Comparison of ENCODE assay signal across 3 cellular contexts in the genomic region with DNA sequence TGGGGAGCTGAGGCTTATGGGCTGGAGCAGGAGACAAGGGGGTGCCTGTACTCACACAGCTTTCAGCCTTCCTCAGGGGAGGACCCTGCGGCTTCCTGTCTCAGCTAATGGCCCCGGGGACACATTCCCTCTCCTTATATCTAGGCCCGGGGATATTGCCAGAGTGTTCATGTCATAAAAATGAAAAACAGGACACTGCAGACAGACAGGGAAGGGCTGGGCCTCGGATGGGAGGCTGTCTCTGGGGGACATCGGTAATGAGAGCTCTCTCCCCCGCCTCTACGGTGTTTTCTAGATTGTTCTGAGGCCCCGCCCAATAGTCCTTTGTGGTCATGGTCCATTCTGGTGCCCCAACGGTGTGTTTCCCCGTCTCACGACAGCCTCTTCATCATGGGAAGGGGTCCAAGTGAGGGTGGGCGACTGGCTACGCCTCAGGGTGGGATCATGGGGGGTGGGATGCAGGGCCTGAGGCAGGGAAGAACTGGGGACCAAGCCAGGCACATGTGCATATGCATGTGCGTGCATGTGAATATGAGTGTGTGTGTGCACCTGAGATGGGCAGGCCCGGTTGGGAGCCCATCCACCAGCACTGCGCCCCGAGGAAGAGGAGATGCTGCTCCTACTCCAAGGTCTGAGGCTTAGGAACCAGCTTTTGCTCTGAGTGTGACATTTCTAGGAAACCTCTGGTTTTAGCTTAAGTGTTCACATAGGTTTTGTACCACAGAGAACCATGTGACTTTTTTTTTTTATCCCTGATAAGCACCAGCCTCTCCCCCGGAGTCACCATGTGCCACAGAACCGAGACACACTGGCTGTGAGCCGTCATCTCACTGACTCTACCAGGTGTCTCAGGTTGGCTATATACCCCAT.
A peak's percentile ranks its signal among the peaks of the same experiment; 100 is the strongest.
TF ChIP-seq lines count a peak whose summit lies in the region.

No MANE protein-coding gene starts in this region.

TF ChIP-seq in K562, 482 proteins besides CTCF, POLR2A, EP300 and RAD21 (continues in another document):
- TF ChIP-seq, protein P1, sequence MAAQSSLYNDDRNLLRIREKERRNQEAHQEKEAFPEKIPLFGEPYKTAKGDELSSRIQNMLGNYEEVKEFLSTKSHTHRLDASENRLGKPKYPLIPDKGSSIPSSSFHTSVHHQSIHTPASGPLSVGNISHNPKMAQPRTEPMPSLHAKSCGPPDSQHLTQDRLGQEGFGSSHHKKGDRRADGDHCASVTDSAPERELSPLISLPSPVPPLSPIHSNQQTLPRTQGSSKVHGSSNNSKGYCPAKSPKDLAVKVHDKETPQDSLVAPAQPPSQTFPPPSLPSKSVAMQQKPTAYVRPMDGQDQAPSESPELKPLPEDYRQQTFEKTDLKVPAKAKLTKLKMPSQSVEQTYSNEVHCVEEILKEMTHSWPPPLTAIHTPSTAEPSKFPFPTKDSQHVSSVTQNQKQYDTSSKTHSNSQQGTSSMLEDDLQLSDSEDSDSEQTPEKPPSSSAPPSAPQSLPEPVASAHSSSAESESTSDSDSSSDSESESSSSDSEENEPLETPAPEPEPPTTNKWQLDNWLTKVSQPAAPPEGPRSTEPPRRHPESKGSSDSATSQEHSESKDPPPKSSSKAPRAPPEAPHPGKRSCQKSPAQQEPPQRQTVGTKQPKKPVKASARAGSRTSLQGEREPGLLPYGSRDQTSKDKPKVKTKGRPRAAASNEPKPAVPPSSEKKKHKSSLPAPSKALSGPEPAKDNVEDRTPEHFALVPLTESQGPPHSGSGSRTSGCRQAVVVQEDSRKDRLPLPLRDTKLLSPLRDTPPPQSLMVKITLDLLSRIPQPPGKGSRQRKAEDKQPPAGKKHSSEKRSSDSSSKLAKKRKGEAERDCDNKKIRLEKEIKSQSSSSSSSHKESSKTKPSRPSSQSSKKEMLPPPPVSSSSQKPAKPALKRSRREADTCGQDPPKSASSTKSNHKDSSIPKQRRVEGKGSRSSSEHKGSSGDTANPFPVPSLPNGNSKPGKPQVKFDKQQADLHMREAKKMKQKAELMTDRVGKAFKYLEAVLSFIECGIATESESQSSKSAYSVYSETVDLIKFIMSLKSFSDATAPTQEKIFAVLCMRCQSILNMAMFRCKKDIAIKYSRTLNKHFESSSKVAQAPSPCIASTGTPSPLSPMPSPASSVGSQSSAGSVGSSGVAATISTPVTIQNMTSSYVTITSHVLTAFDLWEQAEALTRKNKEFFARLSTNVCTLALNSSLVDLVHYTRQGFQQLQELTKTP (IDR thresholded peaks at IDR 0.05; ENCODE audit: low read depth in 1 of 2, partially characterized antibody in 2 of 2): no peak
- TF ChIP-seq CXXC5 (CRISPR knock-in tag; IDR thresholded peaks at IDR 0.05): peak; percentile 68
- peak; percentile 48 for TF ChIP-seq SAP30 (IDR thresholded peaks at IDR 0.05; ENCODE audit: borderline replicate concordance, insufficient read depth, low read depth, low read length, poor library complexity, severe bottlenecking)
- no peak for TF ChIP-seq ZKSCAN8 (CRISPR knock-in tag; IDR thresholded peaks at IDR 0.05)
- no peak for TF ChIP-seq ARNT (IDR thresholded peaks at IDR 0.05)
- TF ChIP-seq ZNF354B (CRISPR knock-in tag; IDR thresholded peaks at IDR 0.05): no peak
- TF ChIP-seq HSF4 (CRISPR knock-in tag; IDR thresholded peaks at IDR 0.05; ENCODE audit: borderline replicate concordance): 0 out of 2 replicates have a peak, but pooled peaks have one; percentile 10
- TF ChIP-seq PHF20 (IDR thresholded peaks at IDR 0.05; ENCODE audit: partially characterized antibody): no peak
- TF ChIP-seq KDM2B (CRISPR knock-in tag; IDR thresholded peaks at IDR 0.05): 0 out of 2 replicates have a peak, but pooled peaks have one; percentile 43
- no peak for TF ChIP-seq RFX5 (IDR thresholded peaks at IDR 0.05; ENCODE audit: low read depth, low read length)
- no peak for TF ChIP-seq GATAD2B (IDR thresholded peaks at IDR 0.05; ENCODE audit: borderline replicate concordance)
- no peak; the same call in 1 of the 2 replicates for TF ChIP-seq JUNB (CRISPR knock-in tag; conservative IDR thresholded peaks at IDR 0.05)
- TF ChIP-seq, protein P2, sequence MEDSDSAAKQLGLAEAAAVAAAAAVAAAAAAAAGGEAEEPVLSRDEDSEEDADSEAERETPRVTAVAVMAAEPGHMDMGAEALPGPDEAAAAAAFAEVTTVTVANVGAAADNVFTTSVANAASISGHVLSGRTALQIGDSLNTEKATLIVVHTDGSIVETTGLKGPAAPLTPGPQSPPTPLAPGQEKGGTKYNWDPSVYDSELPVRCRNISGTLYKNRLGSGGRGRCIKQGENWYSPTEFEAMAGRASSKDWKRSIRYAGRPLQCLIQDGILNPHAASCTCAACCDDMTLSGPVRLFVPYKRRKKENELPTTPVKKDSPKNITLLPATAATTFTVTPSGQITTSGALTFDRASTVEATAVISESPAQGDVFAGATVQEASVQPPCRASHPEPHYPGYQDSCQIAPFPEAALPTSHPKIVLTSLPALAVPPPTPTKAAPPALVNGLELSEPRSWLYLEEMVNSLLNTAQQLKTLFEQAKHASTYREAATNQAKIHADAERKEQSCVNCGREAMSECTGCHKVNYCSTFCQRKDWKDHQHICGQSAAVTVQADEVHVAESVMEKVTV (CRISPR knock-in tag; IDR thresholded peaks at IDR 0.05): no peak
- TF ChIP-seq CHD2 (IDR thresholded peaks at IDR 0.05; ENCODE audit: low read depth, low read length): no peak
- TF ChIP-seq ESRRB (CRISPR knock-in tag; IDR thresholded peaks at IDR 0.05; ENCODE audit: borderline replicate concordance): no peak
- TF ChIP-seq GABPB2 (CRISPR knock-in tag; conservative IDR thresholded peaks at IDR 0.05): no peak

TF ChIP-seq in liver, 16 proteins besides CTCF, POLR2A, EP300 and RAD21:
- TF ChIP-seq RXRA (IDR thresholded peaks at IDR 0.05): peak in 1 of 2 donors; percentile 49
- no peak for TF ChIP-seq JUND (IDR thresholded peaks at IDR 0.05)
- TF ChIP-seq, protein P3, sequence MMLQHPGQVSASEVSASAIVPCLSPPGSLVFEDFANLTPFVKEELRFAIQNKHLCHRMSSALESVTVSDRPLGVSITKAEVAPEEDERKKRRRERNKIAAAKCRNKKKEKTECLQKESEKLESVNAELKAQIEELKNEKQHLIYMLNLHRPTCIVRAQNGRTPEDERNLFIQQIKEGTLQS (IDR thresholded peaks at IDR 0.05): no peak
TF ChIP-seq in liver: peak in this region for 1.

TF ChIP-seq in WTC11, 78 proteins besides CTCF, POLR2A, EP300 and RAD21:
- TF ChIP-seq, protein P4, sequence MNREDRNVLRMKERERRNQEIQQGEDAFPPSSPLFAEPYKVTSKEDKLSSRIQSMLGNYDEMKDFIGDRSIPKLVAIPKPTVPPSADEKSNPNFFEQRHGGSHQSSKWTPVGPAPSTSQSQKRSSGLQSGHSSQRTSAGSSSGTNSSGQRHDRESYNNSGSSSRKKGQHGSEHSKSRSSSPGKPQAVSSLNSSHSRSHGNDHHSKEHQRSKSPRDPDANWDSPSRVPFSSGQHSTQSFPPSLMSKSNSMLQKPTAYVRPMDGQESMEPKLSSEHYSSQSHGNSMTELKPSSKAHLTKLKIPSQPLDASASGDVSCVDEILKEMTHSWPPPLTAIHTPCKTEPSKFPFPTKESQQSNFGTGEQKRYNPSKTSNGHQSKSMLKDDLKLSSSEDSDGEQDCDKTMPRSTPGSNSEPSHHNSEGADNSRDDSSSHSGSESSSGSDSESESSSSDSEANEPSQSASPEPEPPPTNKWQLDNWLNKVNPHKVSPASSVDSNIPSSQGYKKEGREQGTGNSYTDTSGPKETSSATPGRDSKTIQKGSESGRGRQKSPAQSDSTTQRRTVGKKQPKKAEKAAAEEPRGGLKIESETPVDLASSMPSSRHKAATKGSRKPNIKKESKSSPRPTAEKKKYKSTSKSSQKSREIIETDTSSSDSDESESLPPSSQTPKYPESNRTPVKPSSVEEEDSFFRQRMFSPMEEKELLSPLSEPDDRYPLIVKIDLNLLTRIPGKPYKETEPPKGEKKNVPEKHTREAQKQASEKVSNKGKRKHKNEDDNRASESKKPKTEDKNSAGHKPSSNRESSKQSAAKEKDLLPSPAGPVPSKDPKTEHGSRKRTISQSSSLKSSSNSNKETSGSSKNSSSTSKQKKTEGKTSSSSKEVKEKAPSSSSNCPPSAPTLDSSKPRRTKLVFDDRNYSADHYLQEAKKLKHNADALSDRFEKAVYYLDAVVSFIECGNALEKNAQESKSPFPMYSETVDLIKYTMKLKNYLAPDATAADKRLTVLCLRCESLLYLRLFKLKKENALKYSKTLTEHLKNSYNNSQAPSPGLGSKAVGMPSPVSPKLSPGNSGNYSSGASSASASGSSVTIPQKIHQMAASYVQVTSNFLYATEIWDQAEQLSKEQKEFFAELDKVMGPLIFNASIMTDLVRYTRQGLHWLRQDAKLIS (CRISPR knock-in tag; IDR thresholded peaks at IDR 0.05; ENCODE audit: borderline replicate concordance): no peak
